Comparison of ENCODE assay signal across 8 cellular contexts in the genomic region with DNA sequence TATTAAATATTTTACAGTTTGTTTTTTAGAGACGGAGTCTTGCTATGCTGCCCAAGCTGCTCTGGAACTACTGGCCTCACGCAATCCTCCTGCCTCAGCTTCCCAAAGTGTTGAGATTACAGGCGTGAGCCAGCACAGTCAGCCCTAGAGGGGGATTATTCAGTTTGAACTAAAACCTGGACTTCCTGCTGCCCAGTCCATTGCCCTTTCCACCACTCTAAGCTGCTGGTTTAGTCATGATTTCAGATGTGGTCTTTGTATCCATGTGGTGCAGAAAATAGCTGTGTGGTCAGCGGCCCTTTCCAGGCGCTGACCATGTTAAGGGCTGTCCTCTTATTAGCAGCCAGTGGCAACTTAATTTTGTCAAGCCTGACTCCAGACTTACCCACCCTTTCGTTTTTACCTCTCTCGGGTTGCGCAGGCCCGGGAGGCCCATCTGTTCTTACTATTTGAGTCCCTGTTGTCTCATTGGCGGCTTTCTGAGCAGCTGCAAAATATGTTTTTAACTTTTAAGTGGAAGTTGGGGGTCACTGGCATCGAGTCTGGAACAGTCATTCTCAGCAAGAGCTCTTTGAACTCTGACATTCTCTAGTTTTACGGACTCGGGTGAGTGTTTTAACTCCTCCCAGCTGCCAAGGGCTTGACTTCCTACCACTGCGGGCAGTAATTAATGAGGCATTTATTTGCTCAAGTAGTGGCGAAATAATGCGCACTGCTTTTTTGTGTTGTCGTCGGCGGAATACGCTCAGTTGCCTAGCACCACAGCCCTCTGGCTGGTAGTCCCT. TPM values are rescaled to one million over a fixed set of nuclear protein-coding genes. Genes with fewer than 3 reads are reported as not detected.
A peak's percentile ranks its signal among the peaks of the same experiment; 100 is the strongest.
DNase-seq lines count a peak whose midpoint lies in the region; ATAC-seq, FAIRE-seq and TF ChIP-seq lines count a peak whose summit lies in the region.

No MANE protein-coding gene starts in this region.

- BruUV-seq in HCT116 (replicated peaks; lab: Mats Ljungman, UMichigan), result TSS peak; percentile 82

- DNase-seq in GM12864 (ENCODE audit: low read depth), result peak; percentile 8
- DNase-seq in HCT116 (ENCODE audit: low read depth, low spot score), result no peak
- peak; percentile 87 for DNase-seq in NCI-H1092 (lab: John Stamatoyannopoulos, UW)
- DNase-seq in dermis blood vessel endothelial cell, result peak; percentile 44
- peak; percentile 53 for DNase-seq in lung (ENCODE audit: low spot score)
- DNase-seq in stimulated activated naive CD4-positive, alpha-beta T cell treated with Interleukin-2 at 50 U/mL for 16 hours (lab: John Stamatoyannopoulos, UW), result peak; percentile 26
- no peak for DNase-seq in D721Med (ENCODE audit: insufficient read length, low spot score)

- intact Hi-C loops in HCT116 (cut with micrococcal nuclease), result no loop called here

- no peak for TF ChIP-seq CTCF in GM12864 (IDR thresholded peaks at IDR 0.05; ENCODE audit: low read depth, low read length, missing control alignments)
- no peak for TF ChIP-seq CTCF in HCT116 (IDR thresholded peaks at IDR 0.05 in 2 of 3, conservative IDR thresholded peaks at IDR 0.05 in 1 of 3; ENCODE audit: borderline replicate concordance in 1 of 3, insufficient read depth in 1 of 3, low read depth in 2 of 3, low read length in 2 of 3)
- TF ChIP-seq CTCF in lung (IDR thresholded peaks at IDR 0.05; ENCODE audit: control extremely low read depth, extremely low read depth), result no peak
- no peak for TF ChIP-seq CTCF in D721Med (IDR thresholded peaks at IDR 0.05; ENCODE audit: insufficient read depth, missing control alignments)

- peaks cover 42% of the 10 kb centered on the region for H3K79me2 ChIP-seq in HCT116 (ENCODE audit: insufficient read depth, low read length)

- no peaks in the 10 kb centered on the region for H3K9me2 ChIP-seq in HCT116 (ENCODE audit: insufficient read depth)

- no peak for FAIRE-seq in D721Med (lab: Jason Lieb, UNC)

- H3K4me1 ChIP-seq in HCT116 (ENCODE audit: control insufficient read depth in 1 of 2, insufficient read depth in 2 of 2, low read length in 2 of 2) (peaks cover 6 to 18% of the 10 kb centered on the region in 2 experiments; a peak in 3 of 4 replicates), lung (ENCODE audit: control insufficient read depth in 2 of 2, insufficient read depth in 2 of 2, low read length in 2 of 2) (peaks cover 0 to 5% of the 10 kb centered on the region in 2 donors)

- peaks cover 17% of the 10 kb centered on the region; the same call in 1 of the 2 replicates for H4K20me1 ChIP-seq in HCT116 (ENCODE audit: insufficient read depth)

- peak overlapping the region; percentile 86 for H3K9ac ChIP-seq in HCT116 (ENCODE audit: low read length)

- TF ChIP-seq RAD21 in HCT116 (IDR thresholded peaks at IDR 0.05; ENCODE audit: low read depth), result no peak

- TF ChIP-seq POLR2A in HCT116 (IDR thresholded peaks at IDR 0.05; ENCODE audit: borderline replicate concordance, extremely low read depth, insufficient read depth, insufficient read length), result no peak

- no peaks in the 10 kb centered on the region for H3K9me3 ChIP-seq in HCT116 (ENCODE audit: control insufficient read depth in 1 of 2, insufficient read depth in 1 of 2, low read depth in 1 of 2, low read length in 2 of 2)
- peaks cover 0 to 3% of the 10 kb centered on the region in 2 donors for H3K9me3 ChIP-seq in lung (ENCODE audit: control insufficient read depth in 2 of 2, insufficient read depth in 1 of 2, low read length in 1 of 2)

- H3K27me3 ChIP-seq in HCT116 (ENCODE audit: insufficient read depth, low read length) (no peaks in the 10 kb centered on the region), lung (ENCODE audit: control insufficient read depth, insufficient read depth) (no peaks in the 10 kb centered on the region)

- POLR2A ChIA-PET in HCT116 (lab: Charles Lee), result no interaction called here

- RAD21 ChIA-PET in HCT116 (lab: Charles Lee; ENCODE audit: low non-redundant PET in 1 of 2, low total read pairs in 2 of 2, uncharacterized antibody in 2 of 2, unreplicated experiment in 2 of 2), result no interaction called here

- WGBS in lung, 2 donors, result 12 to 52% methylated on average over 20 of the region's 20 CpGs

- H2AFZ ChIP-seq in HCT116 (ENCODE audit: low read depth, low read length, poor library complexity, severe bottlenecking), result no peak overlapping the region

- peak overlapping the region; percentile 63 for H3K4me3 ChIP-seq in GM12864 (ENCODE audit: low read depth, low read length)
- peak overlapping the region; percentile 44 to 78 for H3K4me3 ChIP-seq in HCT116 (replicated peaks in 1 of 2; ENCODE audit: low read depth in 1 of 2, low read length in 2 of 2)
- peak overlapping the region; percentile 18 for H3K4me3 ChIP-seq in lung

- ATAC-seq in HCT116, result no peak
- peak; percentile 51 to 59 for ATAC-seq in activated CD4-positive, CD25-positive, alpha-beta regulatory T cell treated with anti-CD3 and anti-CD28 coated beads, Interleukin-2, amount 50 U/mL, for 24 hours
- ATAC-seq in lung (ENCODE audit: insufficient read depth, low FRiP score), result peak; percentile 23

- CTCF ChIA-PET in HCT116 (lab: Charles Lee), result no interaction called here

- H3K36me3 ChIP-seq in HCT116 (ENCODE audit: control insufficient read depth in 1 of 2, insufficient read depth in 2 of 2, low read length in 2 of 2) (no peaks in the 10 kb centered on the region; a peak in 1 of 4 replicates), lung (ENCODE audit: control insufficient read depth in 2 of 2, insufficient read depth in 2 of 2, low read length in 2 of 2) (no peaks in the 10 kb centered on the region)

- H3K4me2 ChIP-seq in HCT116 (ENCODE audit: low read length), result peak overlapping the region; percentile 66

- H3K27ac ChIP-seq in HCT116 (ENCODE audit: low read depth, low read length), result peak overlapping the region; percentile 79
- H3K27ac ChIP-seq in lung (ENCODE audit: low read depth in 1 of 2, low read length in 1 of 2), result peak overlapping the region; percentile 87 to 91

TF ChIP-seq in HCT116, 20 proteins besides CTCF, POLR2A, EP300 and RAD21 (continues in another document):
- TF ChIP-seq YY1 (IDR thresholded peaks at IDR 0.05; ENCODE audit: extremely low read depth, insufficient replicate concordance, low read depth, low read length) (no peak), EZH2 (IDR thresholded peaks at IDR 0.05) (no peak), FOSL1 (IDR thresholded peaks at IDR 0.05; ENCODE audit: low read depth) (no peak), TCF7L2 (IDR thresholded peaks at IDR 0.05; ENCODE audit: borderline replicate concordance, extremely low read depth, insufficient read depth, insufficient read length) (no peak), ZFX (IDR thresholded peaks at IDR 0.05) (no peak), SRF (IDR thresholded peaks at IDR 0.05; ENCODE audit: low read depth) (no peak), SIN3A (IDR thresholded peaks at IDR 0.05; ENCODE audit: low read depth) (no peak), EGR1 (IDR thresholded peaks at IDR 0.05; ENCODE audit: low read depth) (no peak), CEBPB (IDR thresholded peaks at IDR 0.05; ENCODE audit: low read depth) (no peak), ZNF274 (IDR thresholded peaks at IDR 0.05; ENCODE audit: low read depth, low read length) (no peak), POLR2AphosphoS5 (IDR thresholded peaks at IDR 0.05; ENCODE audit: low read depth, low read length) (no peak), ELF1 (IDR thresholded peaks at IDR 0.05; ENCODE audit: borderline replicate concordance, low read depth) (no peak), SP1 (IDR thresholded peaks at IDR 0.05; ENCODE audit: low read depth) (no peak), ATF3 (IDR thresholded peaks at IDR 0.05) (no peak), ZBTB33 (IDR thresholded peaks at IDR 0.05; ENCODE audit: extremely low read depth, insufficient replicate concordance, low read length) (no peak), EZH2phosphoT487 (IDR thresholded peaks at IDR 0.05; ENCODE audit: borderline replicate concordance) (no peak), JUND (IDR thresholded peaks at IDR 0.05) (no peak)
- TF ChIP-seq, protein P1, sequence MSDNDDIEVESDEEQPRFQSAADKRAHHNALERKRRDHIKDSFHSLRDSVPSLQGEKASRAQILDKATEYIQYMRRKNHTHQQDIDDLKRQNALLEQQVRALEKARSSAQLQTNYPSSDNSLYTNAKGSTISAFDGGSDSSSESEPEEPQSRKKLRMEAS (IDR thresholded peaks at IDR 0.05), result no peak

RNA-seq across cellular contexts. Expression of gene VMA21, which starts 0.8 kb away (rescaled TPM):
- total RNA-seq in HCT116 (2021; ENCODE audit: unreplicated experiment), result 45.1 TPM
- 8.0 and 10.5 TPM in 2 replicates for polyA plus RNA-seq in HCT116 (2012)
- total RNA-seq in dermis blood vessel endothelial cell, result 60.6 and 60.9 TPM in 2 replicates
- total RNA-seq in lung, result 10 to 100 TPM; 26.2 to 36.3 TPM
- polyA plus RNA-seq in lung, result 10 to 100 TPM in 1 of 2 donors, 1 to 10 TPM in 1; 7.8 to 10.6 TPM

Comparison
In these comparisons a context has a peak if more than half of its experiments do, and no peak if none do; other contexts are left out.
1. DNase-seq: peak in GM12864 (single experiment), NCI-H1092 (single experiment), dermis blood vessel endothelial cell (single experiment), lung (single experiment) and stimulated activated naive CD4-positive, alpha-beta T cell treated with Interleukin-2 at 50 U/mL for 16 hours (single experiment); none in HCT116 (single experiment) and D721Med (single experiment).
2. Peak in every context shown above with its lines, with median percentiles within 50 percentile points of each other: H3K4me3 ChIP-seq.